24 cellular contexts compared by ENCODE assay signal in the genomic region with DNA sequence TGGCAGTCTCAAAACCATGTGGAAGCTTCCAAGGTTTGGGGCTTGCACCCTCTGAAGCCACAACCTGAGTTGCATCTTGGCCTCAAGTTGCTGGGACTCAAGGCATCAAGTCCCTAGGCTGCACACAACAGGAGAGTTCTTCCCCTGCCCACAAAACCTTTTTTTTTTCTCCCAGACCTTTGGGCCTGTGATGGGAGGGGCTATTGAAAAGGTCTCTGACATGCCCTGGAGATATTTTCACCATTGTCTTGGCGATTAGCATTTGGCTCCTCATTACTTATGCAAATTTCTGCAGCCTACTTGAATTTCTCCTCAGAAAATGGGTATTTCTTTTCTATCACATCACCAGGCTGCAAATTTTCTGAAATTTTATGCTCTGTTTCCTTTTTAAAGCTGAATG.
"Had no signal": no experiment of that assay in that cellular context is flagged by ENCODE, and none has a peak within 500 bp of the region (broad histone marks: within the 10 kb centered on the region; RNA-seq: fewer than 3 reads in every experiment).

No MANE protein-coding gene starts in this region.

- H3K27ac ChIP-seq: colonic mucosa, coronary artery, dorsolateral prefrontal cortex, epithelial cell of prostate, esophagus muscularis mucosa, esophagus squamous epithelium, foreskin keratinocyte, gastrocnemius medialis, gastroesophageal sphincter, heart left ventricle, heart right ventricle had no signal

- H3K4me1 ChIP-seq: colonic mucosa, esophagus muscularis mucosa, esophagus squamous epithelium, foreskin keratinocyte, gastrocnemius medialis, gastroesophageal sphincter, heart left ventricle, heart right ventricle had no signal

- H3K4me3 ChIP-seq: colonic mucosa, coronary artery, dorsolateral prefrontal cortex, esophagus muscularis mucosa, esophagus squamous epithelium, gastrocnemius medialis, gastroesophageal sphincter, heart left ventricle, heart right ventricle had no signal

- ATAC-seq: effector memory CD8-positive, alpha-beta T cell; esophagus mucosa; foreskin keratinocyte; gastrocnemius medialis; gastroesophageal sphincter; heart left ventricle; heart right ventricle had no signal

- H3K9me3 ChIP-seq: colonic mucosa, esophagus squamous epithelium, gastrocnemius medialis, gastroesophageal sphincter had no signal

- H3K36me3 ChIP-seq: colonic mucosa, esophagus muscularis mucosa, esophagus squamous epithelium, gastrocnemius medialis, gastroesophageal sphincter, heart left ventricle, heart right ventricle had no signal

- DNase-seq: colonic mucosa; cortex of kidney; dermis blood vessel endothelial cell; dorsolateral prefrontal cortex; effector CD4-positive, alpha-beta T cell; effector CD8-positive, alpha-beta T cell; effector memory CD4-positive, alpha-beta T cell; effector memory CD8-positive, alpha-beta T cell; endodermal cell; erythroblast; esophagus squamous epithelium; foreskin fibroblast; foreskin keratinocyte; foreskin melanocyte; gastrocnemius medialis; glutamatergic neuron; head of caudate nucleus; heart left ventricle; heart right ventricle had no signal

- H3K27me3 ChIP-seq: colonic mucosa, esophagus muscularis mucosa, esophagus squamous epithelium, foreskin keratinocyte, gastrocnemius medialis, gastroesophageal sphincter, heart left ventricle, heart right ventricle had no signal
